Comparison of ENCODE assay signal across 25 cellular contexts in genomic region chr16:68408967-68409366, GRCh38. TPM values are rescaled to one million over a fixed set of nuclear protein-coding genes. Genes with fewer than 3 reads are reported as not detected.
DNase-seq lines count a peak whose midpoint lies in the region; ATAC-seq and TF ChIP-seq lines count a peak whose summit lies in the region.
"Had no signal": no experiment of that assay in that cellular context is flagged by ENCODE, and none has a peak within 500 bp of the region (broad histone marks: within the 10 kb centered on the region; RNA-seq: fewer than 3 reads in every experiment).

No MANE protein-coding gene starts in this region.

- H3K27ac ChIP-seq in spleen (no peak overlapping the region), coronary artery (no peak overlapping the region)
- H3K27ac ChIP-seq: HL-60, SJCRH30 had no signal

- CTCF ChIA-PET in WTC11 (lab: Charles Lee): interaction anchor here (0.6 to 2.4 kb wide), 8 partner anchors 24 to 413 kb away, joined by 3 to 6 read pairs (median 4); no protein-coding TSS in a partner anchor

- POLR2A ChIA-PET in WTC11 (lab: Charles Lee): interaction anchor here (0.6 to 1.1 kb wide), 2 partner anchors 38 to 696 kb away, joined by 3 read pairs; partner anchors contain the start of gene HAS3

- H3K4me3 ChIP-seq in spleen (no peak overlapping the region), coronary artery (no peak overlapping the region)
- H3K4me3 ChIP-seq: GM12878, SJCRH30 had no signal

- H3K36me3 ChIP-seq in spleen: no peaks in the 10 kb centered on the region
- H3K36me3 ChIP-seq: SJCRH30 had no signal

- H3K27me3 ChIP-seq in spleen (replicated peaks in 1 of 7): peaks cover 0 to 22% (median 0%) of the 10 kb centered on the region in 7 donors
- H3K27me3 ChIP-seq: SJCRH30 had no signal

- no peak overlapping the region for H3K4me3 Mint-ChIP-seq in WTC11
- no peak overlapping the region for H3K4me3 Mint-ChIP-seq in glutamatergic neuron (ENCODE audit: unreplicated experiment)
- H3K4me3 Mint-ChIP-seq: CD4-positive, CD25-positive, alpha-beta regulatory T cell; HFFc6 had no signal

- 64 to 82% (median 68%) methylated on average over 6 of the region's 6 CpGs for WGBS in spleen, 5 donors

- no peaks in the 10 kb centered on the region for H3K9me3 ChIP-seq in spleen
- H3K9me3 ChIP-seq: SJCRH30 had no signal

- no peak for TF ChIP-seq CTCF in WTC11 (IDR thresholded peaks at IDR 0.05)
- no peak for TF ChIP-seq CTCF in spleen (IDR thresholded peaks at IDR 0.05 in 8 of 11, conservative IDR thresholded peaks at IDR 0.05 in 3 of 11)
- no peak for TF ChIP-seq CTCF in coronary artery (IDR thresholded peaks at IDR 0.05)
- TF ChIP-seq CTCF in glutamatergic neuron (IDR thresholded peaks at IDR 0.05; ENCODE audit: partially characterized antibody, unreplicated experiment): no peak

- no peaks in the 10 kb centered on the region for H3K9me3 Mint-ChIP-seq in WTC11
- H3K9me3 Mint-ChIP-seq in glutamatergic neuron (ENCODE audit: unreplicated experiment): peaks cover 4% of the 10 kb centered on the region
- H3K9me3 Mint-ChIP-seq: CD4-positive, CD25-positive, alpha-beta regulatory T cell; HFFc6 had no signal

- no peaks in the 10 kb centered on the region for H3K4me1 ChIP-seq in spleen

- no peaks in the 10 kb centered on the region for H3K27me3 Mint-ChIP-seq in WTC11 (ENCODE audit: low read depth)
- peaks cover 7% of the 10 kb centered on the region for H3K27me3 Mint-ChIP-seq in glutamatergic neuron (ENCODE audit: unreplicated experiment)

- ATAC-seq in WTC11 (peak; percentile 78), HG02852 (IDR thresholded peaks at IDR 0.05; ENCODE audit: unreplicated experiment) (no peak)
- ATAC-seq: GM12878, Panc1 had no signal

- H3K27ac Mint-ChIP-seq in WTC11: peak overlapping the region; percentile 80; the same call in 1 of the 2 replicates
- H3K27ac Mint-ChIP-seq in glutamatergic neuron (ENCODE audit: unreplicated experiment): no peak overlapping the region
- H3K27ac Mint-ChIP-seq: HFFc6 had no signal

- peak; percentile 44 for DNase-seq in activated effector memory CD4-positive, alpha-beta T cell treated with anti-CD3 and anti-CD28 coated beads, Interleukin-2, amount 50 U/mL, for 16 hours
- DNase-seq in activated effector memory CD4-positive, alpha-beta T cell treated with Interleukin-2 at 50 U/mL for 16 hours: no peak
- DNase-seq in WTC11 (ENCODE audit: low spot score): no peak
- DNase-seq in islet precursor cell: peak; percentile 91
- peak; percentile 45 for DNase-seq in spleen
- no peak for DNase-seq in coronary artery (ENCODE audit: low spot score)
- DNase-seq in glutamatergic neuron: no peak
- DNase-seq: 8988T; CD4-positive, CD25-positive, alpha-beta regulatory T cell; COR-L47; DMS 273 treated with DMSO at 0.1 percent for 48 hours; HFFc6; KBM-7; NCI-H1105; NCI-H1694 treated with DMSO at 0.1 percent for 48 hours; NCI-H2107; NCI-H226; NCI-H524 treated with DMSO at 0.1 percent for 48 hours; SJCRH30 had no signal

- H3K4me1 Mint-ChIP-seq in WTC11 (peaks cover 15% of the 10 kb centered on the region), glutamatergic neuron (ENCODE audit: low read depth, unreplicated experiment) (peaks cover 9% of the 10 kb centered on the region)

- no peak for TF ChIP-seq POLR2A in spleen (IDR thresholded peaks at IDR 0.05)

- intact Hi-C loops in spleen (cut with DNase I; ENCODE audit: low total_unique reads): no loop called here

- H3K36me3 Mint-ChIP-seq in WTC11 (no peaks in the 10 kb centered on the region), glutamatergic neuron (ENCODE audit: unreplicated experiment) (no peaks in the 10 kb centered on the region)
- H3K36me3 Mint-ChIP-seq: CD4-positive, CD25-positive, alpha-beta regulatory T cell had no signal

TF ChIP-seq in WTC11, 78 proteins besides CTCF, POLR2A, EP300 and RAD21:
- TF ChIP-seq, protein P1, sequence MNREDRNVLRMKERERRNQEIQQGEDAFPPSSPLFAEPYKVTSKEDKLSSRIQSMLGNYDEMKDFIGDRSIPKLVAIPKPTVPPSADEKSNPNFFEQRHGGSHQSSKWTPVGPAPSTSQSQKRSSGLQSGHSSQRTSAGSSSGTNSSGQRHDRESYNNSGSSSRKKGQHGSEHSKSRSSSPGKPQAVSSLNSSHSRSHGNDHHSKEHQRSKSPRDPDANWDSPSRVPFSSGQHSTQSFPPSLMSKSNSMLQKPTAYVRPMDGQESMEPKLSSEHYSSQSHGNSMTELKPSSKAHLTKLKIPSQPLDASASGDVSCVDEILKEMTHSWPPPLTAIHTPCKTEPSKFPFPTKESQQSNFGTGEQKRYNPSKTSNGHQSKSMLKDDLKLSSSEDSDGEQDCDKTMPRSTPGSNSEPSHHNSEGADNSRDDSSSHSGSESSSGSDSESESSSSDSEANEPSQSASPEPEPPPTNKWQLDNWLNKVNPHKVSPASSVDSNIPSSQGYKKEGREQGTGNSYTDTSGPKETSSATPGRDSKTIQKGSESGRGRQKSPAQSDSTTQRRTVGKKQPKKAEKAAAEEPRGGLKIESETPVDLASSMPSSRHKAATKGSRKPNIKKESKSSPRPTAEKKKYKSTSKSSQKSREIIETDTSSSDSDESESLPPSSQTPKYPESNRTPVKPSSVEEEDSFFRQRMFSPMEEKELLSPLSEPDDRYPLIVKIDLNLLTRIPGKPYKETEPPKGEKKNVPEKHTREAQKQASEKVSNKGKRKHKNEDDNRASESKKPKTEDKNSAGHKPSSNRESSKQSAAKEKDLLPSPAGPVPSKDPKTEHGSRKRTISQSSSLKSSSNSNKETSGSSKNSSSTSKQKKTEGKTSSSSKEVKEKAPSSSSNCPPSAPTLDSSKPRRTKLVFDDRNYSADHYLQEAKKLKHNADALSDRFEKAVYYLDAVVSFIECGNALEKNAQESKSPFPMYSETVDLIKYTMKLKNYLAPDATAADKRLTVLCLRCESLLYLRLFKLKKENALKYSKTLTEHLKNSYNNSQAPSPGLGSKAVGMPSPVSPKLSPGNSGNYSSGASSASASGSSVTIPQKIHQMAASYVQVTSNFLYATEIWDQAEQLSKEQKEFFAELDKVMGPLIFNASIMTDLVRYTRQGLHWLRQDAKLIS (CRISPR knock-in tag; IDR thresholded peaks at IDR 0.05; ENCODE audit: borderline replicate concordance): no peak
- no peak for TF ChIP-seq ZNF281 (CRISPR knock-in tag; IDR thresholded peaks at IDR 0.05)
- no peak for TF ChIP-seq PRDM15 (CRISPR knock-in tag; IDR thresholded peaks at IDR 0.05)
- peak; percentile 11 for TF ChIP-seq ZNF423 (CRISPR knock-in tag; IDR thresholded peaks at IDR 0.05)

RNA-seq across cellular contexts. Expression of gene SMPD3, which starts 39.3 kb away (rescaled TPM):
- total RNA-seq in WTC11 (2021) (0.99 to 1.4 TPM (median 1.2 TPM) in 3 replicates), spleen (1 to 10 TPM in 6 of 7 donors, under 1 TPM in 1; 0.66 to 6.5 (median 2.9) TPM), glutamatergic neuron (ENCODE audit: unreplicated experiment) (85.4 TPM)
- polyA plus RNA-seq in spleen: 1 to 10 TPM in 2 of 3 donors, under 1 TPM in 1; 0.86 to 1.4 (median 1.3) TPM
- total RNA-seq: H4 had no signal
- polyA plus RNA-seq: AG04450 had no signal

Comparison
In these comparisons a context has a peak if more than half of its experiments do, and no peak if none do; other contexts are left out.
1. DNase-seq: peak in activated effector memory CD4-positive, alpha-beta T cell treated with anti-CD3 and anti-CD28 coated beads, Interleukin-2, amount 50 U/mL, for 16 hours (single experiment), islet precursor cell (single experiment) and spleen (single experiment); none in activated effector memory CD4-positive, alpha-beta T cell treated with Interleukin-2 at 50 U/mL for 16 hours (single experiment), WTC11 (single experiment), coronary artery (single experiment) and glutamatergic neuron (single experiment).
2. RNA of gene SMPD3, which starts 39.3 kb away (total RNA-seq): 85.4 TPM in glutamatergic neuron (single experiment); 0.66 to 6.5 TPM in spleen and 0.99 to 1.4 TPM in WTC11; every median in the first group is over 10 times any median in the second.